In the genomic region with DNA sequence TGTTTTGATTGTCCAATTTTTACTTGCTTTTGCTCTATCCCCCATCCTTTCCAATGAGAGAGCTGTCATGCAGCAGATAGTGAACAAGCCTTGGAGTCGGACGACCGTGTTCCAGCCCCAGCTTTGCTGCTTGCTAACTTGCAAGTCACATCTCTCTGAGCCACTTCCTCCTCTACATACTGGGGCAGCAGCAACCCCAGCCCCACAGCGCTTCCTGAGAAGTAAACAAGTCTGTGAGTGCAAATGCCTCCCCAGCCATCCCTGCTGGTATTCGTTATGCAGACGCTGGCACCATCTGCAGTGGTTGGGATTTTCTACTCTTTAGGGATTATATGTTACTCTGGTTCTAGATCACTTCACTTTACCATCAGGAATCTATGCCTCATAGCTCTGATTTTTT, we compare ENCODE assay signal across 1 cellular context.
TF ChIP-seq lines count a peak whose summit lies in the region.

No MANE protein-coding gene starts in this region.

TF ChIP-seq in H1, 55 proteins besides CTCF, POLR2A, EP300 and RAD21:
- TF ChIP-seq POLR2AphosphoS5 (IDR thresholded peaks at IDR 0.05; ENCODE audit: low read depth, low read length) (no peak), CBX8 (IDR thresholded peaks at IDR 0.05; ENCODE audit: borderline replicate concordance, low read depth, low read length) (no peak), CHD2 (IDR thresholded peaks at IDR 0.05; ENCODE audit: low read length) (no peak), YY1 (IDR thresholded peaks at IDR 0.05; ENCODE audit: low read depth, low read length) (no peak), RXRA (IDR thresholded peaks at IDR 0.05; ENCODE audit: insufficient read depth, low read depth, low read length) (no peak), KDM5A (IDR thresholded peaks at IDR 0.05; ENCODE audit: low read length) (no peak)
- TF ChIP-seq, protein P1, sequence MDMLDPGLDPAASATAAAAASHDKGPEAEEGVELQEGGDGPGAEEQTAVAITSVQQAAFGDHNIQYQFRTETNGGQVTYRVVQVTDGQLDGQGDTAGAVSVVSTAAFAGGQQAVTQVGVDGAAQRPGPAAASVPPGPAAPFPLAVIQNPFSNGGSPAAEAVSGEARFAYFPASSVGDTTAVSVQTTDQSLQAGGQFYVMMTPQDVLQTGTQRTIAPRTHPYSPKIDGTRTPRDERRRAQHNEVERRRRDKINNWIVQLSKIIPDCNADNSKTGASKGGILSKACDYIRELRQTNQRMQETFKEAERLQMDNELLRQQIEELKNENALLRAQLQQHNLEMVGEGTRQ (IDR thresholded peaks at IDR 0.05; ENCODE audit: low read length): no peak
